In genomic region chr10:31778627-31779026, GRCh38 we compare ENCODE assay signal across 24 cellular contexts.
"Had no signal": no experiment of that assay in that cellular context is flagged by ENCODE, and none has a peak within 500 bp of the region (broad histone marks: within the 10 kb centered on the region; RNA-seq: fewer than 3 reads in every experiment).

No MANE protein-coding gene starts in this region.

- DNase-seq: activated CD4-positive, alpha-beta T cell treated with anti-CD3 and anti-CD28 coated beads for 48 hours; activated CD4-positive, alpha-beta T cell treated with anti-CD3 and anti-CD28 coated beads, Interleukin-2, amount 50 U/mL, for 4 hours; activated CD4-positive, CD25-positive, alpha-beta regulatory T cell treated with anti-CD3 and anti-CD28 coated beads, Interleukin-2, amount 50 U/mL, for 72 hours; activated CD8-positive, alpha-beta memory T cell treated with anti-CD3 and anti-CD28 coated beads, Interleukin-2, amount 50 U/mL, for 48 hours; activated CD8-positive, alpha-beta T cell treated with anti-CD3 and anti-CD28 coated beads, Interleukin-2, amount 10 ng/mL, durations not matched to agents 7 days and 5 days; activated naive CD4-positive, alpha-beta T cell treated with anti-CD3 and anti-CD28 coated beads, Interleukin-2, amount 50 U/mL, for 16 hours; activated naive CD8-positive, alpha-beta T cell treated with anti-CD3 and anti-CD28 coated beads, Interleukin-2, amount 10 ng/mL, durations not matched to agents 7 days and 5 days; activated T-cell treated with anti-CD3 and anti-CD28 coated beads, Interleukin-2, amount 50 U/mL, for 1 hour; central memory CD4-positive, alpha-beta T cell; NCI-H1092; NCI-H1417; NCI-H2029; NCI-H2107; NCI-H2171 treated with DMSO at 0.1 percent for 48 hours; NCI-H345; NCI-H510A; NCI-H526 treated with DMSO at 0.1 percent for 48 hours; NCI-H82; Right ventricle myocardium superior; SJCRH30; T-helper 9 cell had no signal

- H3K36me3 ChIP-seq: SJCRH30 had no signal

- ATAC-seq: activated CD8-positive, alpha-beta T cell treated with anti-CD3 and anti-CD28 coated beads, Interleukin-2, amount 10 ng/mL, durations not matched to agents 7 days and 5 days; WTC11 had no signal

- H3K4me3 Mint-ChIP-seq: activated CD8-positive, alpha-beta T cell treated with anti-CD3 and anti-CD28 coated beads, Interleukin-2, amount 10 ng/mL, durations not matched to agents 7 days and 5 days; activated naive CD8-positive, alpha-beta T cell treated with anti-CD3 and anti-CD28 coated beads, Interleukin-2, amount 10 ng/mL, durations not matched to agents 7 days and 5 days; T-helper 1 cell treated with Interleukin-12 subunit alpha and Interleukin-12 subunit beta and Interleukin-4 antibody, amounts not matched to agents 30 μg/mL and 1 μg/mL, for 36 hours; WTC11 had no signal

- H3K9me3 Mint-ChIP-seq: activated naive CD8-positive, alpha-beta T cell treated with anti-CD3 and anti-CD28 coated beads, Interleukin-2, amount 10 ng/mL, durations not matched to agents 7 days and 5 days; T-helper 1 cell treated with Interleukin-12 subunit alpha and Interleukin-12 subunit beta and Interleukin-4 antibody, amounts not matched to agents 30 μg/mL and 1 μg/mL, for 36 hours had no signal

- H3K27ac Mint-ChIP-seq: activated CD8-positive, alpha-beta T cell treated with anti-CD3 and anti-CD28 coated beads, Interleukin-2, amount 10 ng/mL, durations not matched to agents 7 days and 5 days; activated naive CD8-positive, alpha-beta T cell treated with anti-CD3 and anti-CD28 coated beads, Interleukin-2, amount 10 ng/mL, durations not matched to agents 7 days and 5 days; T-helper 1 cell treated with Interleukin-12 subunit alpha and Interleukin-12 subunit beta and Interleukin-4 antibody, amounts not matched to agents 30 μg/mL and 1 μg/mL, for 36 hours; WTC11 had no signal

- H3K4me1 Mint-ChIP-seq: activated naive CD8-positive, alpha-beta T cell treated with anti-CD3 and anti-CD28 coated beads, Interleukin-2, amount 10 ng/mL, durations not matched to agents 7 days and 5 days had no signal

- H3K27me3 ChIP-seq: SJCRH30 had no signal

- H3K36me3 Mint-ChIP-seq: activated naive CD8-positive, alpha-beta T cell treated with anti-CD3 and anti-CD28 coated beads, Interleukin-2, amount 10 ng/mL, durations not matched to agents 7 days and 5 days had no signal

- H3K4me3 ChIP-seq: SJCRH30 had no signal

- H3K27ac ChIP-seq: RWPE1, SJCRH30 had no signal
